Comparison of ENCODE assay signal across 23 cellular contexts in genomic region chrX:10062980-10063379, GRCh38.
A peak's percentile ranks its signal among the peaks of the same experiment; 100 is the strongest.
DNase-seq lines count a peak whose midpoint lies in the region; ATAC-seq and TF ChIP-seq lines count a peak whose summit lies in the region.
"Had no signal": no experiment of that assay in that cellular context is flagged by ENCODE, and none has a peak within 500 bp of the region (broad histone marks: within the 10 kb centered on the region; RNA-seq: fewer than 3 reads in every experiment).

No MANE protein-coding gene starts in this region.

- no peak overlapping the region for H2AK5ac ChIP-seq in H9 (ENCODE audit: insufficient read length, low read length)

- intact Hi-C loops in esophagus squamous epithelium (cut with DNase I) = no loop called here

- TF ChIP-seq EP300 in Ishikawa (IDR thresholded peaks at IDR 0.05; ENCODE audit: borderline replicate concordance) = no peak

- no peak overlapping the region for H3T11ph ChIP-seq in H9 (ENCODE audit: low read length)

- no peak overlapping the region for H2AFZ ChIP-seq in H9 (ENCODE audit: low read length)

- H3K79me2 ChIP-seq in H9 (ENCODE audit: insufficient read depth, low read length) = no peaks in the 10 kb centered on the region

- no peak for TF ChIP-seq POLR2A in esophagus squamous epithelium (IDR thresholded peaks at IDR 0.05)

- H3K9me3 Mint-ChIP-seq in mesothelial cell of epicardium (peaks cover 30% of the 10 kb centered on the region), H9 (peaks cover 46 to 60% of the 10 kb centered on the region in 2 experiments)
- H3K9me3 Mint-ChIP-seq: CD4-positive, CD25-positive, alpha-beta regulatory T cell had no signal

- H4K5ac ChIP-seq in H9 (ENCODE audit: insufficient read length, low read depth, low read length) = no peak overlapping the region

- TF ChIP-seq CTCF in RWPE2 (IDR thresholded peaks at IDR 0.05; ENCODE audit: poor library complexity, severe bottlenecking) = no peak
- no peak for TF ChIP-seq CTCF in esophagus squamous epithelium (IDR thresholded peaks at IDR 0.05)
- TF ChIP-seq CTCF in mesothelial cell of epicardium (IDR thresholded peaks at IDR 0.05; ENCODE audit: unreplicated experiment) = no peak
- no peak for TF ChIP-seq CTCF in H9 (conservative IDR thresholded peaks at IDR 0.05)

- no peak overlapping the region for H4K91ac ChIP-seq in H9 (ENCODE audit: insufficient read length, low read depth, low read length)

- H3K79me1 ChIP-seq in H9 (ENCODE audit: insufficient read depth, low read depth, low read length, poor library complexity, severe bottlenecking) = no peaks in the 10 kb centered on the region

- H3K27me3 Mint-ChIP-seq in mesothelial cell of epicardium (ENCODE audit: low read depth) = no peaks in the 10 kb centered on the region
- peaks cover 2% of the 10 kb centered on the region; the same call in 1 of the 2 replicates for H3K27me3 Mint-ChIP-seq in H9 (ENCODE audit: low read depth)
- H3K27me3 Mint-ChIP-seq: CD4-positive, CD25-positive, alpha-beta regulatory T cell had no signal

- H2BK20ac ChIP-seq in H9 (ENCODE audit: low read depth, low read length, poor library complexity, severe bottlenecking) = no peak overlapping the region

- peak; percentile 65 for ATAC-seq in RWPE2 (ENCODE audit: low read depth)
- ATAC-seq: HepG2, K562, SK-N-SH treated with all-trans-retinoic acid at 6 μM for 48 hours had no signal

- no peak overlapping the region for H3K4me2 ChIP-seq in H9 (ENCODE audit: insufficient read depth, insufficient read length, low read length)

- H3K4me1 Mint-ChIP-seq in mesothelial cell of epicardium = peaks cover 23% of the 10 kb centered on the region
- H3K4me1 Mint-ChIP-seq in H9 = peaks cover 17 to 30% of the 10 kb centered on the region in 2 experiments

- H3K56ac ChIP-seq in H9 (ENCODE audit: insufficient read length, low read depth, low read length) = no peak overlapping the region

- H3K4me3 Mint-ChIP-seq in mesothelial cell of epicardium (no peak overlapping the region), H9 (no peak overlapping the region)
- H3K4me3 Mint-ChIP-seq: CD4-positive, CD25-positive, alpha-beta regulatory T cell had no signal

- no peaks in the 10 kb centered on the region for H3K36me3 ChIP-seq in RWPE2 (ENCODE audit: low read depth)
- H3K36me3 ChIP-seq in esophagus squamous epithelium = peaks cover 0 to 22% (median 0%) of the 10 kb centered on the region in 3 donors
- H3K36me3 ChIP-seq: Peyer's patch, SJCRH30 had no signal

- no peak overlapping the region for H3K23ac ChIP-seq in H9 (ENCODE audit: insufficient read length, low read depth, low read length)

- H3K4me1 ChIP-seq in RWPE2 (ENCODE audit: insufficient read depth, poor library complexity, severe bottlenecking) = peaks cover 7% of the 10 kb centered on the region
- H3K4me1 ChIP-seq in esophagus squamous epithelium = peaks cover 0 to 27% (median 3%) of the 10 kb centered on the region in 3 donors
- H3K4me1 ChIP-seq in H9 (ENCODE audit: insufficient read depth, low read length) = peaks cover 5% of the 10 kb centered on the region; the same call in 1 of the 2 replicates
- H3K4me1 ChIP-seq: Peyer's patch, SJCRH30 had no signal

- H3K4me3 ChIP-seq in RWPE2 (ENCODE audit: severe bottlenecking) (no peak overlapping the region), esophagus squamous epithelium (no peak overlapping the region)
- H3K4me3 ChIP-seq: BLaER1, K562, Peyer's patch, SJCRH30 had no signal

- H2BK5ac ChIP-seq in H9 (ENCODE audit: insufficient read length, low read length) = no peak overlapping the region

- H2BK120ac ChIP-seq in H9 (ENCODE audit: low read depth, low read length, poor library complexity, severe bottlenecking) = no peak overlapping the region

- H4K8ac ChIP-seq in H9 (replicated peaks; ENCODE audit: insufficient read length, low read depth, low read length) = no peak overlapping the region

- no peak overlapping the region for H3K18ac ChIP-seq in H9 (ENCODE audit: insufficient read length, low read depth, low read length)

- H3K9ac ChIP-seq in H9 (ENCODE audit: extremely low read depth, insufficient read length, low read length) = no peak overlapping the region
- H3K9ac ChIP-seq: BLaER1 had no signal

- H2BK15ac ChIP-seq in H9 (ENCODE audit: low read depth, low read length) = no peak overlapping the region

- peaks cover 20% of the 10 kb centered on the region for H3K36me3 Mint-ChIP-seq in mesothelial cell of epicardium
- H3K36me3 Mint-ChIP-seq in H9 (ENCODE audit: insufficient read depth in 1 of 3, low read depth in 3 of 3) = peaks cover 20 to 24% (median 24%) of the 10 kb centered on the region in 3 experiments
- H3K36me3 Mint-ChIP-seq: CD4-positive, CD25-positive, alpha-beta regulatory T cell had no signal

- peak overlapping the region; percentile 24 for H3K27ac ChIP-seq in RWPE2 (ENCODE audit: poor library complexity, severe bottlenecking)
- peak overlapping the region in 3 of 4 donors; percentile 30 to 67 (median 41) for H3K27ac ChIP-seq in esophagus squamous epithelium
- H3K27ac ChIP-seq in H9 (ENCODE audit: insufficient read length, low read depth, low read length) = no peak overlapping the region
- H3K27ac ChIP-seq: BLaER1, Peyer's patch, SJCRH30 had no signal

- H3K23me2 ChIP-seq in H9 (ENCODE audit: insufficient read length, low read depth, low read length, poor library complexity, severe bottlenecking) = no peaks in the 10 kb centered on the region

- H3K4ac ChIP-seq in H9 (ENCODE audit: low read depth, low read length) = no peak overlapping the region

- H3K9me3 ChIP-seq in RWPE2 (ENCODE audit: severe bottlenecking) = no peaks in the 10 kb centered on the region
- no peaks in the 10 kb centered on the region for H3K9me3 ChIP-seq in esophagus squamous epithelium
- H3K9me3 ChIP-seq in H9 (ENCODE audit: control insufficient read depth, low read depth, low read length) = no peaks in the 10 kb centered on the region
- H3K9me3 ChIP-seq: BLaER1, Peyer's patch, SJCRH30 had no signal

- no peak overlapping the region for H2BK12ac ChIP-seq in H9 (ENCODE audit: insufficient read length, low read depth, low read length)

- no peak for TF ChIP-seq RAD21 in Ishikawa (IDR thresholded peaks at IDR 0.05; ENCODE audit: low read depth)

- H3K27me3 ChIP-seq in RWPE2 (ENCODE audit: insufficient read depth, poor library complexity, severe bottlenecking) = no peaks in the 10 kb centered on the region
- H3K27me3 ChIP-seq in esophagus squamous epithelium = no peaks in the 10 kb centered on the region
- no peaks in the 10 kb centered on the region for H3K27me3 ChIP-seq in H9 (ENCODE audit: insufficient read depth, low read length)
- H3K27me3 ChIP-seq: BLaER1, Peyer's patch, SJCRH30 had no signal

- H3K14ac ChIP-seq in H9 (ENCODE audit: insufficient read depth, low read length) = no peak overlapping the region

- 11 to 52% methylated on average over 2 of the region's 2 CpGs for WGBS in esophagus squamous epithelium, 2 donors
- no CpG with 5 or more reads among the region's 2 CpGs for WGBS in H9 (ENCODE audit: extremely low coverage, insufficient read length, low lambda C conversion rate)

- no peak for DNase-seq in RWPE2 (ENCODE audit: low spot score)
- no peak for DNase-seq in esophagus squamous epithelium (lab: John Stamatoyannopoulos, UW)
- no peak for DNase-seq in mesothelial cell of epicardium (ENCODE audit: low spot score in 2 of 2, unreplicated experiment in 2 of 2)
- DNase-seq in AG08396 (ENCODE audit: low spot score) = no peak
- no peak for DNase-seq in NCI-H1436 treated with DMSO at 0.1 percent for 48 hours (lab: John Stamatoyannopoulos, UW)
- no peak for DNase-seq in H9
- no peak for DNase-seq in activated naive CD4-positive, alpha-beta T cell treated with Interleukin-2 at 50 U/mL for 16 hours
- DNase-seq: CD4-positive, CD25-positive, alpha-beta regulatory T cell; DMS153; Kasumi-1; MV-4-11; NCI-H1105; NCI-H1694; NCI-H2029 treated with DMSO at 0.1 percent for 48 hours; NCI-H446 treated with DMSO at 0.1 percent for 48 hours; NCI-H82; Peyer's patch; SJCRH30 had no signal

- no peaks in the 10 kb centered on the region for H4K20me1 ChIP-seq in H9 (ENCODE audit: control insufficient read depth, insufficient read depth, insufficient read length)
- H4K20me1 ChIP-seq: BLaER1 had no signal

- H3K27ac Mint-ChIP-seq in mesothelial cell of epicardium = peak overlapping the region; percentile 55
- no peak overlapping the region for H3K27ac Mint-ChIP-seq in H9
- H3K27ac Mint-ChIP-seq: CD4-positive, CD25-positive, alpha-beta regulatory T cell had no signal

TF ChIP-seq in Ishikawa, 13 proteins besides CTCF, POLR2A, EP300 and RAD21 (continues in another document):
- TF ChIP-seq USF1 (IDR thresholded peaks at IDR 0.05) (no peak), TEAD4 (IDR thresholded peaks at IDR 0.05) (peak; percentile 32; the same call in 1 of the 2 replicates), TCF12 (IDR thresholded peaks at IDR 0.05; ENCODE audit: low read depth) (no peak), YY1 (IDR thresholded peaks at IDR 0.05; ENCODE audit: low read depth) (no peak), REST (IDR thresholded peaks at IDR 0.05; ENCODE audit: low read depth) (no peak)
